ENCODE assay signal across 27 cellular contexts in the genomic region with DNA sequence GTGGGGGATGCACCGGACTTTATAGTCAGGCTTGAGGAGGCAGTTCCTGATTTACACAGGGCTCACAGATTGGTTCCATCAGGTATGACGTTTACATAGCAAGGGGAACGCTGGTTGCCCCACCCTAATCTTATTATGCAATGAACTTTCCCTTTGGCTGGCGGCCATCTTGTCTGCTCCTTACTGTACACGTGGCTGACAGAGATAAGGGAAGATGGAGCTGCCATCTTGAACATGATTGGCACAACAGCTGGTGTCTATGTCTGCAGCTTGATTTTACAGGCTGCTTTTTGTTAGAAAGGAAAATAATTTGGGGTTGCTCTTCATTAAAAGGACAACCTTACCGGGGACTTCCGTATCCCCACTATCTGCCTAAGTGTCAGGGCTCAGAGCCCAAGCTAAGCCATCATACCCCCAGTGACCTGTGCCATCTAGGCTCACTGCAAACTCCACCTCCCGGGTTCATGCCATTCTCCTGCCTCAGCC. TPM values are rescaled to one million over a fixed set of nuclear protein-coding genes. Genes with fewer than 3 reads are reported as not detected.
DNase-seq lines count a peak whose midpoint lies in the region; FAIRE-seq and TF ChIP-seq lines count a peak whose summit lies in the region.
"Had no signal": no experiment of that assay in that cellular context is flagged by ENCODE, and none has a peak within 500 bp of the region (broad histone marks: within the 10 kb centered on the region; RNA-seq: fewer than 3 reads in every experiment).

No MANE protein-coding gene starts in this region.

- H3K4me1 ChIP-seq in mammary epithelial cell (ENCODE audit: insufficient read depth, low read length) = peaks cover 2% of the 10 kb centered on the region
- H3K4me1 ChIP-seq in small intestine (ENCODE audit: control insufficient read depth in 2 of 2, insufficient read depth in 1 of 2, low read depth in 1 of 2, low read length in 1 of 2) = no peaks in the 10 kb centered on the region
- H3K4me1 ChIP-seq: gastrocnemius medialis, sigmoid colon had no signal

- H3K36me3 ChIP-seq in mammary epithelial cell (ENCODE audit: insufficient read depth, low read length) = no peaks in the 10 kb centered on the region
- no peaks in the 10 kb centered on the region for H3K36me3 ChIP-seq in small intestine (ENCODE audit: control insufficient read depth in 2 of 2, insufficient read depth in 2 of 2, low read length in 2 of 2)
- H3K36me3 ChIP-seq: cardiac muscle cell, gastrocnemius medialis, ovary, sigmoid colon, thoracic aorta had no signal

- no peaks in the 10 kb centered on the region for H3K9me3 Mint-ChIP-seq in MCF 10A (ENCODE audit: unreplicated experiment)
- H3K9me3 Mint-ChIP-seq: activated CD8-positive, alpha-beta T cell treated with anti-CD3 and anti-CD28 coated beads for 36 hours; GM23338; naive thymus-derived CD8-positive, alpha-beta T cell; stimulated activated memory B cell treated with anti-CD40 and anti-IgM and Interleukin-4, amounts not matched to agents 10 μg/mL and 1 μg/mL and 100 μg/mL, for 72 hours had no signal

- BruUV-seq in MCF 10A (replicated peaks; lab: Mats Ljungman, UMichigan) = no TSS peak
- no TSS peak for BruUV-seq in mammary epithelial cell (replicated peaks; lab: Mats Ljungman, UMichigan)

- no peak overlapping the region for H2AFZ ChIP-seq in mammary epithelial cell (ENCODE audit: low read depth, low read length)

- CTCF ChIA-PET in MCF 10A (lab: Yijun Ruan, JAX) (interaction anchor here (0.7 to 1.1 kb wide), 2 partner anchors 33 to 36 kb away, joined by 3 to 5 read pairs; no protein-coding TSS in a partner anchor), mammary epithelial cell (lab: Charles Lee; ENCODE audit: low non-redundant PET) (no interaction called here)

- no peaks in the 10 kb centered on the region for H3K79me2 ChIP-seq in mammary epithelial cell (ENCODE audit: insufficient read depth, low read length)

- DNase-seq in MCF 10A (ENCODE audit: unreplicated experiment) = peak; percentile 39
- DNase-seq in mammary epithelial cell = no peak
- DNase-seq in SK-N-DZ (ENCODE audit: low spot score) = peak; percentile 11
- peak; percentile 98 to 99 for DNase-seq in erythroblast (lab: John Stamatoyannopoulos, UW)
- DNase-seq in small intestine = peak; percentile 24
- DNase-seq in NCI-H2029 (lab: John Stamatoyannopoulos, UW) = no peak
- no peak for DNase-seq in D721Med (ENCODE audit: insufficient read length, low spot score)
- no peak for DNase-seq in NCI-H2227 treated with DMSO at 0.1 percent for 48 hours (lab: John Stamatoyannopoulos, UW)
- DNase-seq: activated CD4-positive, CD25-positive, alpha-beta regulatory T cell; activated CD8-positive, alpha-beta T cell treated with anti-CD3 and anti-CD28 coated beads for 36 hours; activated gamma-delta T cell treated with Interleukin-2 at 50 U/mL for 16 hours; dermis blood vessel endothelial cell; gastrocnemius medialis; mesenchymal stem cell; naive thymus-derived CD8-positive, alpha-beta T cell; NCI-H1105 treated with DMSO at 0.1 percent for 48 hours; NCI-H526 treated with DMSO at 0.1 percent for 48 hours; ovary; SHP77; sigmoid colon; T-helper 2 cell had no signal

- in situ Hi-C loops in mammary epithelial cell (cut with MboI; ENCODE audit: low sequenced_read_pairs in 2 of 2) = no loop called here

- peaks cover 3% of the 10 kb centered on the region for H3K9me3 ChIP-seq in mammary epithelial cell (replicated peaks; ENCODE audit: insufficient read depth, low read length)
- no peaks in the 10 kb centered on the region for H3K9me3 ChIP-seq in small intestine (ENCODE audit: control insufficient read depth, low read depth)
- H3K9me3 ChIP-seq: A549; BLaER1 treated with 17β-estradiol and CSF1 and Interleukin-3, amounts not matched to agents 10 nM and 100 nM; gastrocnemius medialis; ovary; sigmoid colon; thoracic aorta had no signal

- intact Hi-C loops in MCF 10A (cut with micrococcal nuclease) = no loop called here
- intact Hi-C loops in mammary epithelial cell (cut with micrococcal nuclease) = no loop called here

- no peak overlapping the region for H3K27ac ChIP-seq in mammary epithelial cell (ENCODE audit: insufficient read depth, low read depth, low read length)
- no peak overlapping the region for H3K27ac ChIP-seq in small intestine (ENCODE audit: low read depth in 1 of 2, low read length in 1 of 2)
- H3K27ac ChIP-seq: A549; BLaER1 treated with 17β-estradiol and CSF1 and Interleukin-3, amounts not matched to agents 10 nM and 100 nM; cardiac muscle cell; gastrocnemius medialis; ovary; sigmoid colon; thoracic aorta had no signal

- no peak for FAIRE-seq in small intestine (lab: Jason Lieb, UNC)
- no peak for FAIRE-seq in D721Med (lab: Jason Lieb, UNC)
- FAIRE-seq: A549 had no signal

- no peak overlapping the region for H3K4me3 Mint-ChIP-seq in MCF 10A (ENCODE audit: unreplicated experiment)
- H3K4me3 Mint-ChIP-seq: activated CD8-positive, alpha-beta T cell treated with anti-CD3 and anti-CD28 coated beads for 36 hours; GM23338; stimulated activated memory B cell treated with anti-CD40 and anti-IgM and Interleukin-4, amounts not matched to agents 10 μg/mL and 1 μg/mL and 100 μg/mL, for 72 hours had no signal

- H3K27me3 ChIP-seq in mammary epithelial cell (ENCODE audit: insufficient read depth, low read length) = no peaks in the 10 kb centered on the region
- H3K27me3 ChIP-seq in small intestine (ENCODE audit: control insufficient read depth in 2 of 2, insufficient read depth in 2 of 2, low read length in 2 of 2) = no peaks in the 10 kb centered on the region
- H3K27me3 ChIP-seq: BLaER1 treated with 17β-estradiol and CSF1 and Interleukin-3, amounts not matched to agents 10 nM and 100 nM; cardiac muscle cell; gastrocnemius medialis; ovary; sigmoid colon had no signal

- dilution Hi-C loops in mammary epithelial cell (cut with HindIII; ENCODE audit: low sequenced_read_pairs) = no loop called here

- TF ChIP-seq POLR2A in erythroblast (IDR thresholded peaks at IDR 0.05; ENCODE audit: low read length) = peak; percentile 43

- H3K36me3 Mint-ChIP-seq in MCF 10A (ENCODE audit: insufficient read depth, unreplicated experiment) = no peaks in the 10 kb centered on the region
- H3K36me3 Mint-ChIP-seq: naive thymus-derived CD8-positive, alpha-beta T cell; stimulated activated memory B cell treated with anti-CD40 and anti-IgM and Interleukin-4, amounts not matched to agents 10 μg/mL and 1 μg/mL and 100 μg/mL, for 72 hours had no signal

- WGBS in mammary epithelial cell (ENCODE audit: low coverage, missing lambda C conversion rate) = 75% methylated on average over 8 of the region's 8 CpGs
- 61 to 78% (median 67%) methylated on average over 8 of the region's 8 CpGs for WGBS in small intestine, 3 donors

- no peak overlapping the region for H3K4me2 ChIP-seq in mammary epithelial cell (ENCODE audit: insufficient read depth, low read depth, low read length)
- H3K4me2 ChIP-seq: A549; BLaER1 treated with 17β-estradiol and CSF1 and Interleukin-3, amounts not matched to agents 10 nM and 100 nM; GM23338 had no signal

- H3K27ac Mint-ChIP-seq in MCF 10A (ENCODE audit: low read depth, unreplicated experiment) = no peak overlapping the region
- H3K27ac Mint-ChIP-seq: activated CD8-positive, alpha-beta T cell treated with anti-CD3 and anti-CD28 coated beads for 36 hours; GM23338; stimulated activated memory B cell treated with anti-CD40 and anti-IgM and Interleukin-4, amounts not matched to agents 10 μg/mL and 1 μg/mL and 100 μg/mL, for 72 hours had no signal

- TF ChIP-seq CTCF in MCF 10A (IDR thresholded peaks at IDR 0.05; ENCODE audit: unreplicated experiment) (no peak), mammary epithelial cell (conservative IDR thresholded peaks at IDR 0.05 in 1 of 2, IDR thresholded peaks at IDR 0.05 in 1 of 2; ENCODE audit: extremely low read depth in 1 of 2, insufficient read depth in 1 of 2, low read depth in 1 of 2, low read length in 2 of 2) (no peak), D721Med (IDR thresholded peaks at IDR 0.05; ENCODE audit: insufficient read depth, missing control alignments) (no peak)

- no peak overlapping the region for H3K4me3 ChIP-seq in mammary epithelial cell (replicated peaks in 1 of 3; ENCODE audit: insufficient read depth in 1 of 3, low read depth in 2 of 3, low read length in 3 of 3)
- no peak overlapping the region for H3K4me3 ChIP-seq in small intestine (ENCODE audit: low read depth in 1 of 2, low read length in 2 of 2)
- H3K4me3 ChIP-seq: A549; BLaER1 treated with 17β-estradiol and CSF1 and Interleukin-3, amounts not matched to agents 10 nM and 100 nM; cardiac muscle cell; gastrocnemius medialis; GM23338; ovary; sigmoid colon; thoracic aorta had no signal

- POLR2A ChIA-PET in MCF 10A (lab: Yijun Ruan, JAX) = no interaction called here

- no peaks in the 10 kb centered on the region for H3K27me3 Mint-ChIP-seq in MCF 10A (ENCODE audit: insufficient read depth, unreplicated experiment)
- H3K27me3 Mint-ChIP-seq: activated CD8-positive, alpha-beta T cell treated with anti-CD3 and anti-CD28 coated beads for 36 hours; naive thymus-derived CD8-positive, alpha-beta T cell; stimulated activated memory B cell treated with anti-CD40 and anti-IgM and Interleukin-4, amounts not matched to agents 10 μg/mL and 1 μg/mL and 100 μg/mL, for 72 hours had no signal

- peaks cover 2% of the 10 kb centered on the region for H3K4me1 Mint-ChIP-seq in MCF 10A (ENCODE audit: insufficient read depth, unreplicated experiment)
- H3K4me1 Mint-ChIP-seq: GM23338 had no signal

- no peak overlapping the region for H3K9ac ChIP-seq in mammary epithelial cell (ENCODE audit: insufficient read depth, low read length)
- H3K9ac ChIP-seq: BLaER1 treated with 17β-estradiol and CSF1 and Interleukin-3, amounts not matched to agents 10 nM and 100 nM had no signal

- no peaks in the 10 kb centered on the region for H4K20me1 ChIP-seq in mammary epithelial cell (ENCODE audit: insufficient read depth, low read length)
- H4K20me1 ChIP-seq: BLaER1 treated with 17β-estradiol and CSF1 and Interleukin-3, amounts not matched to agents 10 nM and 100 nM had no signal

RNA-seq across cellular contexts. Expression of gene ATG16L1, which starts 33.5 kb away (rescaled TPM):
- total RNA-seq in MCF 10A (2022) = 26.4 and 28.7 TPM in 2 replicates
- total RNA-seq in mammary epithelial cell = 10 to 100 TPM; 33.3 to 39.2 TPM
- polyA plus RNA-seq in mammary epithelial cell = 22.7 TPM
- polyA minus RNA-seq in mammary epithelial cell = 16.8 TPM
- polyA plus RNA-seq in SK-N-DZ (2014; cell fraction: cytosol; rRNA removed) = 23.2 and 31.9 TPM in 2 replicates
- 64.0 and 90.2 TPM in 2 replicates for polyA plus RNA-seq in SK-N-DZ (2014; cell fraction: nucleus; rRNA removed)
- polyA plus RNA-seq in small intestine = 10 to 100 TPM; 14.6 to 19.0 (median 15.9) TPM

Comparison
In these comparisons a context has a peak if more than half of its experiments do, and no peak if none do; other contexts are left out.
1. DNase-seq: peak in MCF 10A (single experiment), SK-N-DZ (single experiment), erythroblast (2 of 2) and small intestine (single experiment); none in mammary epithelial cell (single experiment), NCI-H2029 (single experiment), D721Med (single experiment) and NCI-H2227 treated with DMSO at 0.1 percent for 48 hours (single experiment).